ENCODE assay signal across 8 cellular contexts in the genomic region with DNA sequence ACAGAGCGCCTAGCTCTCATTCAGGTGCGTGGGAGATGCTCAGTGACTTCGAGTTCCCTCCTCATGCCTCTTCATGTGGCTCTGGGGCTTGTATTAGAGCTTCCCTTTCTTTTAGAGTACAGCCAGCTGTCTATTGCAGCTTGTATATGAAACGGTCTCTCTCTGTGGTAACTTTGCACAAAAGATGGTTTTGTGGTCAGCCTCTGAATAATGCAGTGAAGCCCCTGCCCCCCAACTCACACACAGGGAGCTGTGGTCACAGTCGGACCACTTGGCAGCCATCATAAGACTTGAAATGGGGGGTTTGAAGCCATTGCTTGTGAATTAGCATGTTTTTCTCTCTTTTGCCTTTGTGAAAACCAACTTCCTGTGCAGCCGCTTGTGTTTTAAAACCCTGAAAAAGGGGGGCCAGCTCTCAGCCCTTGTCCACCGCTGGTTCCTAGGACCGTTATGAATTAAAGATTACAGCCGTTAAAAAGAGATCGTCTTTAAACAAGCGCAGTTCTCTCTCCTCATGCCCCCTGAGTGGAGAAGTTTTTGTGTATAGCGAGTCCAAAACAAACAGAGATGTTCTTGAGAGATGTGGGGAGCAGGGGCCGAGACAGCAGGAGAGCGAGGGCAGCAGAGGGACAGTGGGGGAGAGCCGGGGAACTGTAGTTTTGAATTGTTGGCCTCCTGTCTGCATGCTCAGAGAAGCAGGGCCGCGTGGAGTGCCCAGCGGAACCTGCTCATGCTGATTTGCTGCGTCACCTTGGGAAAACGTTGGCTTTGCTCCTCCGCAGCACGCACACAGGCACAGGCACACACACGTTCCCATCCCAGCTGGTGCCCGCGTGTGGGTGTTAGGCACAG.
DNase-seq lines count a peak whose midpoint lies in the region; ATAC-seq and TF ChIP-seq lines count a peak whose summit lies in the region.

No MANE protein-coding gene starts in this region.

- H3K36me3 Mint-ChIP-seq in effector memory CD8-positive, alpha-beta T cell (ENCODE audit: insufficient read depth), result peaks cover 6% of the 10 kb centered on the region

- H3K27me3 Mint-ChIP-seq in effector memory CD8-positive, alpha-beta T cell, result no peaks in the 10 kb centered on the region

- H3K27ac ChIP-seq in coronary artery, result no peak overlapping the region

- H3K4me3 ChIP-seq in coronary artery, result no peak overlapping the region

- peak overlapping the region; percentile 88 to 90 for H3K27ac Mint-ChIP-seq in effector memory CD8-positive, alpha-beta T cell

- no peak for TF ChIP-seq CTCF in coronary artery (IDR thresholded peaks at IDR 0.05)

- H3K9me3 Mint-ChIP-seq in effector memory CD8-positive, alpha-beta T cell, result no peaks in the 10 kb centered on the region

- peaks cover 53 to 55% of the 10 kb centered on the region in 2 donors for H3K4me1 Mint-ChIP-seq in effector memory CD8-positive, alpha-beta T cell (ENCODE audit: low read depth in 2 of 2)

- DNase-seq in NK-92 treated with Interleukin-12 subunit alpha and Interleukin-12 subunit beta, amount 100 ng/mL, for 24 hours (lab: John Stamatoyannopoulos, UW), result peak; percentile 87
- DNase-seq in NK-92 (lab: John Stamatoyannopoulos, UW; ENCODE audit: unreplicated experiment) (no peak), SIG-M5 treated with dmso at 0.1 percent for 504 hours (lab: John Stamatoyannopoulos, UW; ENCODE audit: unreplicated experiment) (peak; percentile 92), coronary artery (ENCODE audit: low spot score) (no peak)
- peak; percentile 23 to 32 (median 27) for DNase-seq in effector memory CD8-positive, alpha-beta T cell
- DNase-seq in stimulated activated CD8-positive, alpha-beta memory T cell treated with anti-CD3 and anti-CD28 coated beads, Interleukin-12 subunit alpha, Interleukin-12 subunit beta, amount 100 ng/mL, for 4 hours (ENCODE audit: low read depth), result peak; percentile 5
- no peak for DNase-seq in effector CD4-positive, alpha-beta T cell

- ATAC-seq in HG02943 (IDR thresholded peaks at IDR 0.05; ENCODE audit: low read depth, unreplicated experiment), result peak; percentile 73
- peak; percentile 82 for ATAC-seq in effector memory CD8-positive, alpha-beta T cell (replicated peaks)

- H3K4me3 Mint-ChIP-seq in effector memory CD8-positive, alpha-beta T cell, result peak overlapping the region; percentile 75 to 77

Comparison
In these comparisons a context has a peak if more than half of its experiments do, and no peak if none do; other contexts are left out.
1. DNase-seq: peak in NK-92 treated with Interleukin-12 subunit alpha and Interleukin-12 subunit beta, amount 100 ng/mL, for 24 hours (single experiment), SIG-M5 treated with dmso at 0.1 percent for 504 hours (single experiment), effector memory CD8-positive, alpha-beta T cell (3 of 3) and stimulated activated CD8-positive, alpha-beta memory T cell treated with anti-CD3 and anti-CD28 coated beads, Interleukin-12 subunit alpha, Interleukin-12 subunit beta, amount 100 ng/mL, for 4 hours (single experiment); none in NK-92 (single experiment), coronary artery (single experiment) and effector CD4-positive, alpha-beta T cell (single experiment).